In the genomic region with DNA sequence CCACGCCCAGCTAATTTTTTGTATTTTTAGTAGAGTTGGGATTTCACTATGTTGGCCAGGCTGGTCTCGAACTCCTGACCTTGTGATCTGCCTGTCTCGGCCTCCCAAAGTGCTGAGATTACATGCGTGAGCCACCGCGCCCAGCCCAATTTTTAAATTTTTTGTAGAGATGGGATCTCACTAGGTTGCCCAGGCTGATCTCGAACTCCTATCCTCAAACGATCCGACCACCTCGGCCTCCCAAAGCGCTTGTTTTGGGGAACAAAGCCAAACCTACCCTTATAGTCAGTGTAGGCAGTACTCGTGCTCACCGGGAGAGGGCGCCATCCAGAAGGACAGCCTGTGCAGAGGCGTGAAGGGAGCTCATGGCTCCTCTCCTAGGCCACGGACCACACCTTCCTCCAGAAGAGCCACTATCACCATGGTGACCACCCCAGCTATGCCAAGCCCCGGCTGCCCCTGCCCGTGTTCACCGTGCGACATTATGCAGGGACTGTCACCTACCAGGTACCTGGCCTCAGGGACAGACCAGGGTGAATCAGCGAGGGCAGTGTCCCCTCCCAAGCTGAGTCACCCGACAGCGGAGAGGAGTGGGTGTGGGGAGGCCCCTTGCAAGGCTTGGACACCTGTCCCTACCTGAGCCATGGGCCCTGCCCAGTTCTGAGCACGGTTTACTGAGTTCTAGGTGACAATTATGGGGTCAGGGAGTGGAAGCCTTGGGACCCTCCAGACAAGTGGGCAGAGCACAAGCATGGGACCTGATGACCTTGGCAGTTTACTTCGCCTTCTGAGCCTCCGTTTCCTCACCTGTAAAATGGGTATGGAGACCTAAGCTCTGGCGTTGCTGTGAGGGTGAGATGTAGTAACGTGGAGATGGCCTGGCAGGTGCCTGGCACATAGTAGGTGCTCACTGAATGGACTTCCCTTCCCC, we compare ENCODE assay signal across 9 cellular contexts. TPM values are rescaled to one million over a fixed set of nuclear protein-coding genes. Genes with fewer than 3 reads are reported as not detected.
DNase-seq lines count a peak whose midpoint lies in the region; ATAC-seq and TF ChIP-seq lines count a peak whose summit lies in the region.
"Had no signal": no experiment of that assay in that cellular context is flagged by ENCODE, and none has a peak within 500 bp of the region (broad histone marks: within the 10 kb centered on the region; RNA-seq: fewer than 3 reads in every experiment).

No MANE protein-coding gene starts in this region.

- no peaks in the 10 kb centered on the region for H3K9me3 Mint-ChIP-seq in activated B cell treated with CpG ODN at 0.5 μM for 24 hours
- no peaks in the 10 kb centered on the region for H3K9me3 Mint-ChIP-seq in central memory CD8-positive, alpha-beta T cell

- ATAC-seq in activated B cell treated with CpG ODN at 0.5 μM for 24 hours (ENCODE audit: low read depth) (peak; percentile 87), GM18502 (IDR thresholded peaks at IDR 0.05; ENCODE audit: poor library complexity, unreplicated experiment) (no peak)
- peak; percentile 40 for ATAC-seq in central memory CD8-positive, alpha-beta T cell (replicated peaks; ENCODE audit: extremely low read depth, poor library complexity, severe bottlenecking)

- no peak overlapping the region for H3K4me3 Mint-ChIP-seq in activated B cell treated with CpG ODN at 0.5 μM for 24 hours
- H3K4me3 Mint-ChIP-seq in central memory CD8-positive, alpha-beta T cell = no peak overlapping the region

- H3K27ac Mint-ChIP-seq in activated B cell treated with CpG ODN at 0.5 μM for 24 hours = no peak overlapping the region
- no peak overlapping the region for H3K27ac Mint-ChIP-seq in central memory CD8-positive, alpha-beta T cell (ENCODE audit: low read depth)

- no peaks in the 10 kb centered on the region for H3K4me1 Mint-ChIP-seq in activated B cell treated with CpG ODN at 0.5 μM for 24 hours
- H3K4me1 Mint-ChIP-seq in central memory CD8-positive, alpha-beta T cell = peaks cover 5% of the 10 kb centered on the region

- H3K36me3 Mint-ChIP-seq in activated B cell treated with CpG ODN at 0.5 μM for 24 hours (ENCODE audit: low read depth) = no peaks in the 10 kb centered on the region
- peaks cover 2% of the 10 kb centered on the region for H3K36me3 Mint-ChIP-seq in central memory CD8-positive, alpha-beta T cell (ENCODE audit: insufficient read depth)

- POLR2A ChIA-PET in activated B cell treated with CpG ODN at 0.5 μM for 24 hours (lab: Charles Lee) = interaction anchor here (0.7 kb wide), 1 partner anchor 148 kb away, joined by 3 read pairs; no protein-coding TSS in a partner anchor

- CTCF ChIA-PET in activated B cell treated with CpG ODN at 0.5 μM for 24 hours (lab: Charles Lee) = interaction anchor here (0.7 to 3.3 kb wide), 10 partner anchors 16 to 152 kb away, joined by 3 to 28 read pairs (median 4); no protein-coding TSS in a partner anchor

- no peaks in the 10 kb centered on the region for H3K27me3 Mint-ChIP-seq in activated B cell treated with CpG ODN at 0.5 μM for 24 hours
- no peaks in the 10 kb centered on the region for H3K27me3 Mint-ChIP-seq in central memory CD8-positive, alpha-beta T cell

- no peak for TF ChIP-seq CTCF in activated B cell treated with CpG ODN at 0.5 μM for 24 hours (IDR thresholded peaks at IDR 0.05)

- DNase-seq in NCI-H2171 treated with DMSO at 0.1 percent for 48 hours (lab: John Stamatoyannopoulos, UW) (peak; percentile 22), NCI-H2171 (lab: John Stamatoyannopoulos, UW) (no peak), NCI-H1930 (lab: John Stamatoyannopoulos, UW) (peak; percentile 61), activated B cell treated with CpG ODN at 0.5 μM for 24 hours (peak; percentile 51), lung microvascular endothelial cell (ENCODE audit: low read depth in 2 of 2) (peak; percentile 48 to 56)
- peak; percentile 36 to 52 for DNase-seq in central memory CD8-positive, alpha-beta T cell (ENCODE audit: low spot score in 2 of 2)
- peak; percentile 50 for DNase-seq in stimulated activated naive CD4-positive, alpha-beta T cell treated with Interleukin-2 at 50 U/mL for 16 hours (lab: John Stamatoyannopoulos, UW)

- intact Hi-C loops in activated B cell treated with CpG ODN at 0.5 μM for 24 hours (cut with micrococcal nuclease) = loop anchor here (1.0 kb wide), 1 partner anchor 149 kb away; no protein-coding TSS in a partner anchor

RNA-seq across cellular contexts. Expression of gene MYO15B, which starts 13.7 kb away (rescaled TPM):
- total RNA-seq in activated B cell treated with CpG ODN at 0.5 μM for 24 hours = 207 and 264 TPM in 2 replicates
- 3.3 and 20.2 TPM in 2 replicates for total RNA-seq in lung microvascular endothelial cell

RNA-seq across cellular contexts. Expression of gene SMIM5, which starts 31.9 kb away (rescaled TPM):
- total RNA-seq in activated B cell treated with CpG ODN at 0.5 μM for 24 hours (1.1 and 1.7 TPM in 2 replicates), lung microvascular endothelial cell (not detected in 2 replicates)
- total RNA-seq: dermis microvascular lymphatic vessel endothelial cell had no signal
